Comparison of ENCODE assay signal across 22 cellular contexts in genomic region chr15:80950291-80951078, GRCh38.
"Had no signal": no experiment of that assay in that cellular context is flagged by ENCODE, and none has a peak within 500 bp of the region (broad histone marks: within the 10 kb centered on the region; RNA-seq: fewer than 3 reads in every experiment).

No MANE protein-coding gene starts in this region.

- H3K9me3 Mint-ChIP-seq: dendritic cell treated with granulocyte-macrophage colony-stimulating factor and Interleukin-4, amounts not matched to agents 40 ng/mL and 50 ng/mL, for 4 days; naive thymus-derived CD8-positive, alpha-beta T cell; stimulated activated memory B cell treated with anti-CD40 and anti-IgM and Interleukin-4, amounts not matched to agents 10 μg/mL and 1 μg/mL and 100 μg/mL, for 72 hours; stimulated activated naive CD8-positive, alpha-beta T cell treated with anti-CD3 and anti-CD28 coated beads, Interleukin-15, Interleukin-2, amounts not matched to agents 100 ng/mL and 50 ng/mL, for 24 hours had no signal

- H3K27ac Mint-ChIP-seq: dendritic cell treated with granulocyte-macrophage colony-stimulating factor and Interleukin-4, amounts not matched to agents 40 ng/mL and 50 ng/mL, for 4 days; stimulated activated memory B cell treated with anti-CD40 and anti-IgM and Interleukin-4, amounts not matched to agents 10 μg/mL and 1 μg/mL and 100 μg/mL, for 72 hours; stimulated activated naive CD8-positive, alpha-beta T cell treated with anti-CD3 and anti-CD28 coated beads, Interleukin-15, Interleukin-2, amounts not matched to agents 100 ng/mL and 50 ng/mL, for 24 hours had no signal

- H3K4me1 ChIP-seq: heart left ventricle, pancreas, prostate gland, right lobe of liver, testis, upper lobe of right lung had no signal

- H3K27me3 ChIP-seq: heart left ventricle, pancreas, right lobe of liver, spleen, testis, tibial nerve, upper lobe of right lung, vagina had no signal

- H3K4me3 ChIP-seq: heart left ventricle, mucosa of descending colon, pancreas, prostate gland, right lobe of liver, spleen, testis, tibial nerve, upper lobe of right lung, vagina had no signal

- H3K27ac ChIP-seq: heart left ventricle, pancreas, prostate gland, right lobe of liver, spleen, testis, tibial nerve, upper lobe of right lung, vagina had no signal

- H3K9me3 ChIP-seq: heart left ventricle, mucosa of descending colon, pancreas, prostate gland, right lobe of liver, spleen, testis, tibial nerve, upper lobe of right lung, vagina had no signal

- DNase-seq: foreskin melanocyte; heart left ventricle; hippocampal formation; kidney glomerular epithelial cell; mammary epithelial cell; mucosa of descending colon; naive thymus-derived CD8-positive, alpha-beta T cell; nucleus accumbens; right lobe of liver; spleen; stimulated activated CD4-positive, alpha-beta T cell treated with anti-CD3 and anti-CD28 coated beads, Interleukin-15, amount 100 ng/mL, for 24 hours; stimulated activated CD4-positive, alpha-beta T cell treated with anti-CD3 and anti-CD28 coated beads, Interleukin-1b, Interleukin-23, amount 100 ng/mL, for 48 hours; stimulated activated CD4-positive, alpha-beta T cell treated with anti-CD3 and anti-CD28 coated beads, Interleukin-4, amount 100 ng/mL, for 24 hours; testis; upper lobe of right lung had no signal

- ATAC-seq: heart left ventricle; mucosa of descending colon; naive thymus-derived CD8-positive, alpha-beta T cell; pancreas; right lobe of liver; stimulated activated memory B cell treated with anti-CD40 and anti-IgM and Interleukin-4, amounts not matched to agents 10 μg/mL and 1 μg/mL and 100 μg/mL, for 72 hours; upper lobe of right lung had no signal

- H3K27me3 Mint-ChIP-seq: dendritic cell treated with granulocyte-macrophage colony-stimulating factor and Interleukin-4, amounts not matched to agents 40 ng/mL and 50 ng/mL, for 4 days; naive thymus-derived CD8-positive, alpha-beta T cell; stimulated activated memory B cell treated with anti-CD40 and anti-IgM and Interleukin-4, amounts not matched to agents 10 μg/mL and 1 μg/mL and 100 μg/mL, for 72 hours; stimulated activated naive CD8-positive, alpha-beta T cell treated with anti-CD3 and anti-CD28 coated beads, Interleukin-15, Interleukin-2, amounts not matched to agents 100 ng/mL and 50 ng/mL, for 24 hours had no signal

- H3K4me3 Mint-ChIP-seq: dendritic cell treated with granulocyte-macrophage colony-stimulating factor and Interleukin-4, amounts not matched to agents 40 ng/mL and 50 ng/mL, for 4 days; naive thymus-derived CD8-positive, alpha-beta T cell; stimulated activated memory B cell treated with anti-CD40 and anti-IgM and Interleukin-4, amounts not matched to agents 10 μg/mL and 1 μg/mL and 100 μg/mL, for 72 hours; stimulated activated naive CD8-positive, alpha-beta T cell treated with anti-CD3 and anti-CD28 coated beads, Interleukin-15, Interleukin-2, amounts not matched to agents 100 ng/mL and 50 ng/mL, for 24 hours had no signal

- H3K36me3 ChIP-seq: prostate gland had no signal
